2 cellular contexts compared by ENCODE assay signal in the genomic region with DNA sequence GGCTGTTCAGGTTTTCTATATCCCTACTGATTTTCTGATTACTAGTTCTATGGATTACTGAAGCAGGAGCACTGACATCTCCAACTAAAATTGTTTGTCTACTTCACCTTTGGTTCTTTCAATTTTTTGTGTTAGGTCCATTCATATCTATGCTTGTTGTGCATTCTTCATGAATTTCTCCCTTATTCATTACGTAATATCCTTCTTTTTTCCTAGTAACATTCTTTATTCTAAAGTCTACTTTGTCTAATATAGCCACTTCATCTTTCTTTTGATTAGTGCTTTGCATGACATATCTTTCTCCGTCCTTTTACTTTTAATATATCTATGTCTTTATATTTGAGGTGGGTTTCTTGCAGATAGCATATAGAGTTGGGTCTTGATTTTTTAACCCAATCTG.
TF ChIP-seq lines count a peak whose summit lies in the region.

No MANE protein-coding gene starts in this region.

TF ChIP-seq in HepG2, 621 proteins besides CTCF, POLR2A, EP300 and RAD21 (continued from another document):
- no peak for TF ChIP-seq ZNF615 (CRISPR knock-in tag; IDR thresholded peaks at IDR 0.05; ENCODE audit: borderline replicate concordance)

TF ChIP-seq in K562, 482 proteins besides CTCF, POLR2A, EP300 and RAD21:
- TF ChIP-seq ZNF277 (CRISPR knock-in tag; IDR thresholded peaks at IDR 0.05; ENCODE audit: borderline replicate concordance) (no peak), RNF2 (IDR thresholded peaks at IDR 0.05) (no peak), CEBPG (CRISPR knock-in tag; IDR thresholded peaks at IDR 0.05) (no peak), CEBPG (tag; conservative IDR thresholded peaks at IDR 0.05 in 1 of 2, IDR thresholded peaks at IDR 0.05 in 1 of 2) (peak in 1 of 2 experiments; percentile 56; a peak in 2 of 4 replicates), ARID2 (IDR thresholded peaks at IDR 0.05) (no peak), TAF7 (tag; IDR thresholded peaks at IDR 0.05) (no peak), TEAD2 (tag; IDR thresholded peaks at IDR 0.05) (no peak), CBX1 (IDR thresholded peaks at IDR 0.05; ENCODE audit: low read depth) (no peak), ZNF407 (IDR thresholded peaks at IDR 0.05; ENCODE audit: low read depth) (no peak), KLF10 (CRISPR knock-in tag; IDR thresholded peaks at IDR 0.05) (no peak), ZNF121 (CRISPR knock-in tag; conservative IDR thresholded peaks at IDR 0.05) (no peak), RBM17 (IDR thresholded peaks at IDR 0.05; ENCODE audit: borderline replicate concordance, low read depth, low read length) (no peak), THAP12 (CRISPR knock-in tag; IDR thresholded peaks at IDR 0.05) (no peak), CEBPB (tag; IDR thresholded peaks at IDR 0.05) (peak; percentile 60)
